In the genomic region with DNA sequence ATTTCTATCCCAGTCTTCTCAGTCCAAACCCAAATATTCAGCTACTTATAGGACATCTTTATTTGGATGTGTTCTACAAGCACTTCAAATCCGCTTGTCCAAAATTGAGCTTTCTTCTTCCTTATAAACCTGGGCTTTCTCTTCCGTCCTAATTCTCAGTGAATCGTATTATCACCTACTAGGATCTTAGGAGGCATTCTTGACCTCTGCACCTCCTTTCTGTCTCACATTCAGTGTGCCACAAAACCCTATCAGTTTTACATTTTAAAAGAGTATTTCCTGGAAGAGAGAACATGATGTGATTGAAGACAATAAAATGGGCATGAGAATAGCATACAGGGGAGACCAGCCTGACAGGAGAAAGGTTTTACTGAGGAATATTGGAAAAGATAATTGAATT, we compare ENCODE assay signal across 24 cellular contexts.
"Had no signal": no experiment of that assay in that cellular context is flagged by ENCODE, and none has a peak within 500 bp of the region (broad histone marks: within the 10 kb centered on the region; RNA-seq: fewer than 3 reads in every experiment).

No MANE protein-coding gene starts in this region.

- H3K36me3 Mint-ChIP-seq: natural killer cell, neural progenitor cell had no signal

- H3K27me3 Mint-ChIP-seq: effector memory CD8-positive, alpha-beta T cell; memory B cell; stimulated activated naive CD8-positive, alpha-beta T cell treated with anti-CD3 and anti-CD28 coated beads, Interleukin-15, amount 100 ng/mL, for 72 hours had no signal

- H3K27ac Mint-ChIP-seq: effector memory CD8-positive, alpha-beta T cell; memory B cell; natural killer cell; neural progenitor cell; stimulated activated naive CD8-positive, alpha-beta T cell treated with anti-CD3 and anti-CD28 coated beads, Interleukin-15, amount 100 ng/mL, for 72 hours had no signal

- H3K9me3 ChIP-seq: esophagus squamous epithelium, heart right ventricle, prostate gland, right atrium auricular region, suprapubic skin, upper lobe of left lung had no signal

- H3K27ac ChIP-seq: esophagus squamous epithelium, heart right ventricle, neural progenitor cell, parathyroid adenoma, right atrium auricular region, suprapubic skin, upper lobe of left lung had no signal

- H3K9me3 Mint-ChIP-seq: effector memory CD8-positive, alpha-beta T cell; memory B cell; natural killer cell; neural progenitor cell; stimulated activated naive CD8-positive, alpha-beta T cell treated with anti-CD3 and anti-CD28 coated beads, Interleukin-15, amount 100 ng/mL, for 72 hours had no signal

- H3K4me3 Mint-ChIP-seq: effector memory CD8-positive, alpha-beta T cell; memory B cell; natural killer cell; neural progenitor cell; stimulated activated naive CD8-positive, alpha-beta T cell treated with anti-CD3 and anti-CD28 coated beads, Interleukin-15, amount 100 ng/mL, for 72 hours had no signal

- H3K4me3 ChIP-seq: esophagus squamous epithelium, heart right ventricle, lung, neural progenitor cell, prostate gland, right atrium auricular region, smooth muscle cell, suprapubic skin, upper lobe of left lung had no signal

- H3K4me1 Mint-ChIP-seq: memory B cell; natural killer cell; stimulated activated naive CD8-positive, alpha-beta T cell treated with anti-CD3 and anti-CD28 coated beads, Interleukin-15, amount 100 ng/mL, for 72 hours had no signal

- H3K4me1 ChIP-seq: neural progenitor cell, prostate gland, right atrium auricular region, suprapubic skin had no signal

- H3K27me3 ChIP-seq: esophagus squamous epithelium, heart right ventricle, neural progenitor cell, right atrium auricular region, suprapubic skin, upper lobe of left lung had no signal

- H3K36me3 ChIP-seq: esophagus squamous epithelium, heart right ventricle, neural progenitor cell, prostate gland, right atrium auricular region, suprapubic skin, upper lobe of left lung had no signal

- DNase-seq: cortex of kidney; effector memory CD8-positive, alpha-beta T cell; erythroblast; esophagus squamous epithelium; glutamatergic neuron; heart right ventricle; natural killer cell; stimulated activated CD4-positive, alpha-beta T cell treated with anti-CD3 and anti-CD28 coated beads, Interleukin-12 subunit alpha, Interleukin-12 subunit beta, amount 100 ng/mL, for 4 hours; stimulated activated CD4-positive, alpha-beta T cell treated with anti-CD3 and anti-CD28 coated beads, Interleukin-1b, Interleukin-23, amount 100 ng/mL, for 48 hours; stimulated activated CD4-positive, alpha-beta T cell treated with anti-CD3 and anti-CD28 coated beads, Interleukin-4, amount 100 ng/mL, for 1 hour; stimulated activated CD8-positive, alpha-beta memory T cell treated with anti-CD3 and anti-CD28 coated beads, Interleukin-4, amount 100 ng/mL, for 48 hours; stimulated activated naive CD4-positive, alpha-beta T cell; stimulated activated naive CD8-positive, alpha-beta T cell treated with anti-CD3 and anti-CD28 coated beads, Interleukin-15, amount 100 ng/mL, for 72 hours; upper lobe of left lung had no signal

- ATAC-seq: effector memory CD8-positive, alpha-beta T cell; heart right ventricle; left lobe of liver; natural killer cell; sciatic nerve; stimulated activated naive CD8-positive, alpha-beta T cell treated with anti-CD3 and anti-CD28 coated beads, Interleukin-15, amount 100 ng/mL, for 72 hours had no signal
